Comparison of ENCODE assay signal across 1 cellular context in genomic region chr12:31324845-31325523, GRCh38.
TF ChIP-seq lines count a peak whose summit lies in the region.

No MANE protein-coding gene starts in this region.

TF ChIP-seq in HepG2, 621 proteins besides CTCF, POLR2A, EP300 and RAD21 (continued from another document and continues in another):
- TF ChIP-seq ZHX2 (IDR thresholded peaks at IDR 0.05; ENCODE audit: low read depth) (no peak), ZHX2 (CRISPR knock-in tag; IDR thresholded peaks at IDR 0.05; ENCODE audit: borderline replicate concordance) (no peak), FLYWCH1 (CRISPR knock-in tag; IDR thresholded peaks at IDR 0.05) (no peak), TBX3 (IDR thresholded peaks at IDR 0.05; ENCODE audit: borderline replicate concordance) (no peak), ZFY (CRISPR knock-in tag; IDR thresholded peaks at IDR 0.05) (no peak), REPIN1 (CRISPR knock-in tag; IDR thresholded peaks at IDR 0.05; ENCODE audit: borderline replicate concordance, low read depth) (peak; percentile 18; the same call in 1 of the 2 replicates), ZNF558 (CRISPR knock-in tag; IDR thresholded peaks at IDR 0.05; ENCODE audit: borderline replicate concordance) (no peak), NFAT5 (CRISPR knock-in tag; IDR thresholded peaks at IDR 0.05) (no peak), ZNF451 (CRISPR knock-in tag; IDR thresholded peaks at IDR 0.05) (peak; percentile 76; the same call in 1 of the 2 replicates), POLR2G (IDR thresholded peaks at IDR 0.05; ENCODE audit: low read depth, low read length) (peak; percentile 24; the same call in 1 of the 2 replicates), ZNF276 (CRISPR knock-in tag; IDR thresholded peaks at IDR 0.05; ENCODE audit: low read depth) (no peak), ZNF468 (CRISPR knock-in tag; IDR thresholded peaks at IDR 0.05) (no peak), ZNF644 (CRISPR knock-in tag; IDR thresholded peaks at IDR 0.05; ENCODE audit: low read depth) (no peak), CEBPG (CRISPR knock-in tag; IDR thresholded peaks at IDR 0.05) (0 out of 2 replicates have a peak, but pooled peaks have one; percentile 10), SNAPC2 (CRISPR knock-in tag; IDR thresholded peaks at IDR 0.05) (no peak), ZNF256 (CRISPR knock-in tag; conservative IDR thresholded peaks at IDR 0.05) (peak; percentile 67; the same call in 1 of the 2 replicates), ZNF879 (CRISPR knock-in tag; IDR thresholded peaks at IDR 0.05) (0 out of 2 replicates have a peak, but pooled peaks have one; percentile 44), ZNF335 (CRISPR knock-in tag; IDR thresholded peaks at IDR 0.05) (0 out of 2 replicates have a peak, but pooled peaks have one; percentile 5), PATZ1 (CRISPR knock-in tag; IDR thresholded peaks at IDR 0.05) (peak; percentile 21; the same call in 1 of the 2 replicates), NFE2 (CRISPR knock-in tag; IDR thresholded peaks at IDR 0.05) (no peak), MBNL3 (CRISPR knock-in tag; conservative IDR thresholded peaks at IDR 0.05) (no peak), ZBTB34 (CRISPR knock-in tag; IDR thresholded peaks at IDR 0.05) (no peak), ZNF784 (CRISPR knock-in tag; IDR thresholded peaks at IDR 0.05; ENCODE audit: borderline replicate concordance) (0 out of 2 replicates have a peak, but pooled peaks have one; percentile 5), CHCHD3 (CRISPR knock-in tag; IDR thresholded peaks at IDR 0.05) (no peak), ZNF800 (CRISPR knock-in tag; IDR thresholded peaks at IDR 0.05) (no peak), ZC3H4 (CRISPR knock-in tag; IDR thresholded peaks at IDR 0.05; ENCODE audit: borderline replicate concordance) (no peak), ZNF850 (CRISPR knock-in tag; conservative IDR thresholded peaks at IDR 0.05) (no peak), MLLT10 (CRISPR knock-in tag; IDR thresholded peaks at IDR 0.05) (no peak), RERE (CRISPR knock-in tag; IDR thresholded peaks at IDR 0.05; ENCODE audit: low read depth) (0 out of 2 replicates have a peak, but pooled peaks have one; percentile 22), U2AF1 (optimal IDR thresholded peaks at IDR 0.05; ENCODE audit: low read depth, low read length) (no peak)
